In genomic region chr1:23368562-23369334, GRCh38 we compare ENCODE assay signal across 8 cellular contexts. TPM values are rescaled to one million over a fixed set of nuclear protein-coding genes. Genes with fewer than 3 reads are reported as not detected.
DNase-seq lines count a peak whose midpoint lies in the region; ATAC-seq and TF ChIP-seq lines count a peak whose summit lies in the region.

No MANE protein-coding gene starts in this region.

- intact Hi-C loops in CD8-positive, alpha-beta T cell (cut with DNase I, micrococcal nuclease) = loop anchor here (1.0 to 10.0 kb wide), 13 partner anchors 24 to 1379 kb away; partner anchors contain the start of genes ASAP3 (in 2 of the 2), HNRNPR (in 2 of the 2), CLIC4 (in 1 of the 2) and E2F2 (in 1 of the 2)
- intact Hi-C loops in activated CD8-positive, alpha-beta T cell treated with anti-CD3 and anti-CD28 coated beads for 36 hours (cut with micrococcal nuclease) = loop anchor here (2.0 kb wide), 1 partner anchor 24 kb away; the partner anchor contains the start of gene HNRNPR

- H3K4me3 Mint-ChIP-seq in CD8-positive, alpha-beta T cell = peak overlapping the region; percentile 100
- peak overlapping the region; percentile 95 for H3K4me3 Mint-ChIP-seq in activated CD8-positive, alpha-beta T cell treated with anti-CD3 and anti-CD28 coated beads for 36 hours

- peak overlapping the region; percentile 94 for H3K27ac Mint-ChIP-seq in CD8-positive, alpha-beta T cell
- H3K27ac Mint-ChIP-seq in activated CD8-positive, alpha-beta T cell treated with anti-CD3 and anti-CD28 coated beads for 36 hours = peak overlapping the region; percentile 98

- H3K4me3 ChIP-seq in CD8-positive, alpha-beta T cell (ENCODE audit: low read depth, low read length) = peak overlapping the region; percentile 97

- H3K36me3 Mint-ChIP-seq in CD8-positive, alpha-beta T cell = peaks cover 28% of the 10 kb centered on the region
- H3K36me3 Mint-ChIP-seq in activated CD8-positive, alpha-beta T cell treated with anti-CD3 and anti-CD28 coated beads for 36 hours (ENCODE audit: low read depth) = peaks cover 36% of the 10 kb centered on the region

- no peak for TF ChIP-seq CTCF in CD8-positive, alpha-beta T cell (IDR thresholded peaks at IDR 0.05)
- peak; percentile 37 for TF ChIP-seq CTCF in activated CD8-positive, alpha-beta T cell treated with anti-CD3 and anti-CD28 coated beads for 36 hours (IDR thresholded peaks at IDR 0.05)

- no peaks in the 10 kb centered on the region for H3K27me3 Mint-ChIP-seq in CD8-positive, alpha-beta T cell (ENCODE audit: low read depth)
- H3K27me3 Mint-ChIP-seq in activated CD8-positive, alpha-beta T cell treated with anti-CD3 and anti-CD28 coated beads for 36 hours = no peaks in the 10 kb centered on the region

- H3K9me3 ChIP-seq in CD8-positive, alpha-beta T cell (ENCODE audit: low read length) = no peaks in the 10 kb centered on the region

- CTCF ChIA-PET in CD8-positive, alpha-beta T cell (lab: Charles Lee) = interaction anchor here (0.6 to 1.6 kb wide), 5 partner anchors 22 to 323 kb away, joined by 3 to 5 read pairs (median 3); partner anchors contain the start of gene RPL11
- CTCF ChIA-PET in activated CD8-positive, alpha-beta T cell treated with anti-CD3 and anti-CD28 coated beads for 36 hours (lab: Charles Lee) = interaction anchor here (1.3 to 2.2 kb wide), 5 partner anchors 24 to 128 kb away, joined by 4 to 13 read pairs (median 6); partner anchors contain the start of gene HNRNPR

- H3K36me3 ChIP-seq in CD8-positive, alpha-beta T cell (ENCODE audit: insufficient read depth, low read length) = no peaks in the 10 kb centered on the region

- H3K4me1 ChIP-seq in CD8-positive, alpha-beta T cell (ENCODE audit: insufficient read depth, low read length) = peaks cover 21% of the 10 kb centered on the region

- POLR2A ChIA-PET in CD8-positive, alpha-beta T cell (lab: Charles Lee) = interaction anchor here (0.6 to 3.5 kb wide), 10 partner anchors 12 to 162 kb away, joined by 3 to 46 read pairs (median 4); partner anchors contain the start of genes E2F2 and HNRNPR
- POLR2A ChIA-PET in activated CD8-positive, alpha-beta T cell treated with anti-CD3 and anti-CD28 coated beads for 36 hours (lab: Charles Lee) = interaction anchor here (0.7 to 5.4 kb wide), 8 partner anchors 12 to 323 kb away, joined by 3 to 44 read pairs (median 4); partner anchors contain the start of genes HNRNPR and RPL11

- ATAC-seq in CD8-positive, alpha-beta T cell = peak; percentile 75
- ATAC-seq in GM19397 (IDR thresholded peaks at IDR 0.05; ENCODE audit: unreplicated experiment) (peak; percentile 62), HG03565 (IDR thresholded peaks at IDR 0.05; ENCODE audit: unreplicated experiment) (peak; percentile 45)
- ATAC-seq in activated CD8-positive, alpha-beta T cell treated with anti-CD3 and anti-CD28 coated beads for 36 hours = peak; percentile 72

- H3K27me3 ChIP-seq in CD8-positive, alpha-beta T cell (ENCODE audit: insufficient read depth, low read length) = no peaks in the 10 kb centered on the region

- H3K27ac ChIP-seq in CD8-positive, alpha-beta T cell (ENCODE audit: low read depth, low read length) = peak overlapping the region; percentile 68

- H3K4me1 Mint-ChIP-seq in CD8-positive, alpha-beta T cell (ENCODE audit: low read depth) = peaks cover 38% of the 10 kb centered on the region
- peaks cover 26% of the 10 kb centered on the region for H3K4me1 Mint-ChIP-seq in activated CD8-positive, alpha-beta T cell treated with anti-CD3 and anti-CD28 coated beads for 36 hours (ENCODE audit: low read depth)

- H3K9me3 Mint-ChIP-seq in CD8-positive, alpha-beta T cell = no peaks in the 10 kb centered on the region
- H3K9me3 Mint-ChIP-seq in activated CD8-positive, alpha-beta T cell treated with anti-CD3 and anti-CD28 coated beads for 36 hours = peaks cover 8% of the 10 kb centered on the region

- DNase-seq in CD8-positive, alpha-beta T cell = peak; percentile 60 to 88 (median 82)
- DNase-seq in NCI-H82 (lab: John Stamatoyannopoulos, UW) (peak; percentile 98), ecto neural progenitor cell (ENCODE audit: low spot score) (peak; percentile 95), lung microvascular endothelial cell (ENCODE audit: low read depth in 2 of 2) (peak; percentile 90 to 91)
- peak; percentile 94 for DNase-seq in activated CD8-positive, alpha-beta T cell treated with anti-CD3 and anti-CD28 coated beads for 36 hours
- peak; percentile 77 to 84 (median 83) for DNase-seq in stimulated activated CD4-positive, alpha-beta T cell treated with anti-CD3 and anti-CD28 coated beads, TNF-alpha, amount 100 ng/mL, for 4 hours (ENCODE audit: low read depth in 3 of 3)

RNA-seq across cellular contexts. Expression of gene ZNF436, which starts 0.9 kb away (rescaled TPM):
- 1 to 10 TPM; 3.4 to 3.9 TPM for total RNA-seq in CD8-positive, alpha-beta T cell
- total RNA-seq in activated CD8-positive, alpha-beta T cell treated with anti-CD3 and anti-CD28 coated beads for 36 hours = 1 to 10 TPM; 5.8 to 7.2 TPM
- total RNA-seq in lung microvascular endothelial cell = 14.1 and 17.7 TPM in 2 replicates

RNA-seq across cellular contexts. Expression of gene HNRNPR, which starts 24.7 kb away (rescaled TPM):
- 100 to 1,000 TPM; 102 to 103 TPM for total RNA-seq in CD8-positive, alpha-beta T cell
- total RNA-seq in activated CD8-positive, alpha-beta T cell treated with anti-CD3 and anti-CD28 coated beads for 36 hours = 100 to 1,000 TPM; 190 to 203 TPM
- 53.6 and 55.1 TPM in 2 replicates for total RNA-seq in lung microvascular endothelial cell

RNA-seq across cellular contexts. Expression of gene TCEA3, which starts 55.8 kb away (rescaled TPM):
- total RNA-seq in CD8-positive, alpha-beta T cell = 10 to 100 TPM; 14.0 to 16.9 TPM
- 1 to 10 TPM; 7.0 to 8.3 TPM for total RNA-seq in activated CD8-positive, alpha-beta T cell treated with anti-CD3 and anti-CD28 coated beads for 36 hours
- total RNA-seq in lung microvascular endothelial cell = 0.20 and 0.22 TPM in 2 replicates

Comparison
In these comparisons a context has a peak if more than half of its experiments do, and no peak if none do; other contexts are left out.
1. Peak in every context shown above with its lines: DNase-seq, ATAC-seq, H3K4me3 ChIP-seq and H3K27ac ChIP-seq.